8 cellular contexts compared by ENCODE assay signal in the genomic region with DNA sequence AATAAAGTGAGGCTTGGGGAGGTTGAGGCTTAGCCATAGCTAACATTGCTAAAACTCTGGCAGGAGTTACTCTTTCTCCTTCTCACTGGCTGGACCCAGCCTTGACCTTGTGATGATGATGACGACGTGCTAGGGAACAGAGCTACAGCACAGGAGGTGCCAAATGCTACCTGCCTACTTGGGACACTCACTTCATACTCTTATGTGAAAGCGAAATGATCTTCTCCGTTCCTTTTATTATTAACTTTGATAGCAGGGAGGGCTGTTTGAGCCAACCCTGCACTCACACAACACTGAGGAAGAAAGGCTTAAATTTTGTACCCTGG. TPM values are rescaled to one million over a fixed set of nuclear protein-coding genes. Genes with fewer than 3 reads are reported as not detected.
A peak's percentile ranks its signal among the peaks of the same experiment; 100 is the strongest.
DNase-seq lines count a peak whose midpoint lies in the region; ATAC-seq and TF ChIP-seq lines count a peak whose summit lies in the region.

No MANE protein-coding gene starts in this region.

- H4K20me1 ChIP-seq in SK-N-SH (ENCODE audit: insufficient read depth) (peaks cover 29% of the 10 kb centered on the region), SU-DHL-6 (ENCODE audit: low read depth, low read length) (no peaks in the 10 kb centered on the region)

- no peaks in the 10 kb centered on the region for H3F3A ChIP-seq in SK-N-SH (replicated peaks; ENCODE audit: insufficient read depth)
- H3F3A ChIP-seq in SU-DHL-6 (ENCODE audit: insufficient read depth) = no peaks in the 10 kb centered on the region

- H3K79me2 ChIP-seq in SK-N-SH (ENCODE audit: insufficient read depth) (peaks cover 32% of the 10 kb centered on the region), SU-DHL-6 (ENCODE audit: insufficient read depth, low read length) (peaks cover 7% of the 10 kb centered on the region; the same call in 1 of the 2 replicates)

- peak overlapping the region; percentile 86 for H3K4me3 Mint-ChIP-seq in endodermal cell

- no peak overlapping the region for H3K27ac Mint-ChIP-seq in endodermal cell

- no peak for TF ChIP-seq EP300 in SK-N-SH (IDR thresholded peaks at IDR 0.05; ENCODE audit: borderline replicate concordance in 1 of 2, low read depth in 1 of 2, low read length in 1 of 2)

- no peak overlapping the region for H3K27ac ChIP-seq in SK-N-SH (ENCODE audit: low read depth in 2 of 2, low read length in 1 of 2)
- H3K27ac ChIP-seq in SU-DHL-6 (ENCODE audit: low read depth, low read length) = no peak overlapping the region
- no peak overlapping the region for H3K27ac ChIP-seq in endodermal cell (ENCODE audit: low read depth, low read length)
- H3K27ac ChIP-seq in prostate gland = peak overlapping the region; percentile 98

- H3K4me3 ChIP-seq in SK-N-SH (ENCODE audit: low read depth in 2 of 2, low read length in 1 of 2) (no peak overlapping the region), SU-DHL-6 (ENCODE audit: insufficient read depth, low read length, poor library complexity, severe bottlenecking) (no peak overlapping the region), endodermal cell (ENCODE audit: low read length) (peak overlapping the region; percentile 92), prostate gland (no peak overlapping the region)

- intact Hi-C loops in prostate gland (cut with DNase I) = no loop called here

- DNase-seq in SK-N-SH = no peak
- no peak for DNase-seq in endodermal cell
- no peak for DNase-seq in prostate gland (ENCODE audit: low spot score)
- no peak for DNase-seq in NCI-H1417 treated with DMSO at 0.1 percent for 48 hours (lab: John Stamatoyannopoulos, UW)
- DNase-seq in AML-193 (lab: John Stamatoyannopoulos, UW) = no peak
- DNase-seq in stimulated activated CD4-positive, alpha-beta T cell treated with anti-CD3 and anti-CD28 coated beads, Interleukin-15, amount 100 ng/mL, for 24 hours = no peak

- H3K4me1 Mint-ChIP-seq in endodermal cell = peaks cover 32% of the 10 kb centered on the region

- ATAC-seq in SK-N-SH treated with all-trans-retinoic acid at 6 μM for 48 hours = no peak

- H2AFZ ChIP-seq in SK-N-SH (ENCODE audit: low read depth) (0 out of 2 replicates have a peak overlapping the region, but pooled peaks have one; percentile 93), SU-DHL-6 (ENCODE audit: low read depth, low read length, severe bottlenecking) (no peak overlapping the region)

- TF ChIP-seq CTCF in SK-N-SH (IDR thresholded peaks at IDR 0.05) = no peak
- no peak for TF ChIP-seq CTCF in SU-DHL-6 (IDR thresholded peaks at IDR 0.05; ENCODE audit: insufficient read depth, low read length, poor library complexity, severe bottlenecking)
- no peak for TF ChIP-seq CTCF in endodermal cell (conservative IDR thresholded peaks at IDR 0.05)
- no peak for TF ChIP-seq CTCF in prostate gland (IDR thresholded peaks at IDR 0.05)

- H3K36me3 Mint-ChIP-seq in endodermal cell (ENCODE audit: low read depth) = no peaks in the 10 kb centered on the region

- H3K9ac ChIP-seq in SK-N-SH (no peak overlapping the region), SU-DHL-6 (ENCODE audit: low read length) (no peak overlapping the region), endodermal cell (ENCODE audit: extremely low read depth, low read length, poor library complexity, severe bottlenecking) (peak overlapping the region; percentile 73)

- 80% methylated on average over 4 of the region's 4 CpGs for WGBS in SK-N-SH (ENCODE audit: low lambda C conversion rate)
- WGBS in endodermal cell (ENCODE audit: insufficient coverage in 1 of 2, insufficient read length in 1 of 2), 2 experiments = 75 to 80% methylated on average over 2 to 4 of the region's 4 CpGs
- WGBS in prostate gland = 68% methylated on average over 4 of the region's 4 CpGs

- H3K4me2 ChIP-seq in SK-N-SH = peak overlapping the region; percentile 94
- H3K4me2 ChIP-seq in SU-DHL-6 (ENCODE audit: low read depth, low read length, poor library complexity, severe bottlenecking) = peak overlapping the region; percentile 63

- H3K4me1 ChIP-seq in SK-N-SH (ENCODE audit: control insufficient read depth in 1 of 2, insufficient read depth in 2 of 2, low read depth in 1 of 2, low read length in 1 of 2) = peaks cover 4 to 17% of the 10 kb centered on the region in 2 experiments; a peak in 2 of 4 replicates
- H3K4me1 ChIP-seq in endodermal cell (ENCODE audit: control insufficient read depth, insufficient read depth, low read length) = peaks cover 6% of the 10 kb centered on the region
- peaks cover 9% of the 10 kb centered on the region for H3K4me1 ChIP-seq in prostate gland (replicated peaks)

- no peak for TF ChIP-seq RAD21 in SK-N-SH (IDR thresholded peaks at IDR 0.05; ENCODE audit: low read length)

- POLR2A ChIA-PET in SK-N-SH (lab: Yijun Ruan, JAX) = interaction anchor here (1.1 kb wide), 1 partner anchor 42 kb away, joined by 3 read pairs; no protein-coding TSS in a partner anchor

- no peak for TF ChIP-seq POLR2A in prostate gland (IDR thresholded peaks at IDR 0.05)

- no peaks in the 10 kb centered on the region for H3K9me3 Mint-ChIP-seq in endodermal cell

- H3K27me3 ChIP-seq in SK-N-SH (ENCODE audit: insufficient read depth) = no peaks in the 10 kb centered on the region
- no peaks in the 10 kb centered on the region for H3K27me3 ChIP-seq in SU-DHL-6 (ENCODE audit: low read length)
- H3K27me3 ChIP-seq in endodermal cell (ENCODE audit: control insufficient read depth, insufficient read depth, low read length, poor library complexity, severe bottlenecking) = no peaks in the 10 kb centered on the region
- H3K27me3 ChIP-seq in prostate gland (replicated peaks; ENCODE audit: insufficient read depth) = no peaks in the 10 kb centered on the region

- H3K9me3 ChIP-seq in SK-N-SH (no peaks in the 10 kb centered on the region), SU-DHL-6 (ENCODE audit: insufficient read depth, low read length) (no peaks in the 10 kb centered on the region), endodermal cell (ENCODE audit: control insufficient read depth, low read length) (no peaks in the 10 kb centered on the region), prostate gland (no peaks in the 10 kb centered on the region)

- H3K9me2 ChIP-seq in SK-N-SH = no peaks in the 10 kb centered on the region
- no peaks in the 10 kb centered on the region for H3K9me2 ChIP-seq in SU-DHL-6 (replicated peaks; ENCODE audit: insufficient read depth, low read length)

- H3K36me3 ChIP-seq in SK-N-SH (replicated peaks in 1 of 2; ENCODE audit: control insufficient read depth in 1 of 2, insufficient read depth in 2 of 2, low read length in 1 of 2) = peaks cover 0 to 8% of the 10 kb centered on the region in 2 experiments
- H3K36me3 ChIP-seq in SU-DHL-6 (ENCODE audit: low read length) = no peaks in the 10 kb centered on the region
- peaks cover 8% of the 10 kb centered on the region for H3K36me3 ChIP-seq in endodermal cell (ENCODE audit: control insufficient read depth, insufficient read depth, low read length)
- H3K36me3 ChIP-seq in prostate gland = no peaks in the 10 kb centered on the region

- CTCF ChIA-PET in SK-N-SH (lab: Yijun Ruan, JAX) = interaction anchor here (1.5 to 2.7 kb wide), 4 partner anchors 15 to 101 kb away, joined by 3 to 11 read pairs (median 6); no protein-coding TSS in a partner anchor

- H3K27me3 Mint-ChIP-seq in endodermal cell (ENCODE audit: insufficient read depth) = peaks cover 7% of the 10 kb centered on the region

TF ChIP-seq in SK-N-SH, 30 proteins besides CTCF, POLR2A, EP300 and RAD21 (continues in another document):
- TF ChIP-seq FOXJ3 (CRISPR knock-in tag; IDR thresholded peaks at IDR 0.05) = no peak
- TF ChIP-seq RCOR1 (IDR thresholded peaks at IDR 0.05; ENCODE audit: low read length) = no peak
- TF ChIP-seq TAF1 (IDR thresholded peaks at IDR 0.05; ENCODE audit: borderline replicate concordance, low read depth, low read length) = no peak
- no peak for TF ChIP-seq IRF3 (IDR thresholded peaks at IDR 0.05; ENCODE audit: low read depth, low read length)
- no peak for TF ChIP-seq CHD2 (IDR thresholded peaks at IDR 0.05; ENCODE audit: low read length, partially characterized antibody)

TF ChIP-seq in SK-N-SH treated with all-trans-retinoic acid at 6 μM for 48 hours, 23 proteins besides CTCF, POLR2A, EP300 and RAD21:
- TF ChIP-seq ZFP30 (CRISPR knock-in tag; IDR thresholded peaks at IDR 0.05) (no peak), TOX (CRISPR knock-in tag; IDR thresholded peaks at IDR 0.05; ENCODE audit: borderline replicate concordance) (no peak), PATZ1 (CRISPR knock-in tag; IDR thresholded peaks at IDR 0.05; ENCODE audit: borderline replicate concordance) (no peak)

RNA-seq across cellular contexts. Expression of gene ELMO2, which starts 1.2 kb away (rescaled TPM):
- 32.1 and 38.5 TPM in 2 replicates for polyA plus RNA-seq in SK-N-SH (2012; rRNA removed)
- polyA plus RNA-seq in SK-N-SH (2012; cell fraction: cytosol; rRNA removed) = 22.3 and 28.4 TPM in 2 replicates
- polyA plus RNA-seq in SK-N-SH (2012; cell fraction: nucleus; rRNA removed) = 50.3 and 60.9 TPM in 2 replicates
- total RNA-seq in endodermal cell = 10 to 100 TPM; 44.8 to 52.8 TPM
- 47.4 TPM for polyA plus RNA-seq in endodermal cell (2013, experiment 1 of 2)
- 46.7 TPM for polyA plus RNA-seq in endodermal cell (2013, experiment 2 of 2)
- total RNA-seq in prostate gland = 100 to 1,000 TPM in 1 of 2 donors, 10 to 100 TPM in 1; 47.7 to 117 TPM

Comparison
In these comparisons a context has a peak if more than half of its experiments do, and no peak if none do; other contexts are left out.
1. H3K27ac ChIP-seq: peak in prostate gland (2 of 2); none in SK-N-SH (0 of 2), SU-DHL-6 (single experiment) and endodermal cell (single experiment).